Comparison of ENCODE assay signal across 1 cellular context in the genomic region with DNA sequence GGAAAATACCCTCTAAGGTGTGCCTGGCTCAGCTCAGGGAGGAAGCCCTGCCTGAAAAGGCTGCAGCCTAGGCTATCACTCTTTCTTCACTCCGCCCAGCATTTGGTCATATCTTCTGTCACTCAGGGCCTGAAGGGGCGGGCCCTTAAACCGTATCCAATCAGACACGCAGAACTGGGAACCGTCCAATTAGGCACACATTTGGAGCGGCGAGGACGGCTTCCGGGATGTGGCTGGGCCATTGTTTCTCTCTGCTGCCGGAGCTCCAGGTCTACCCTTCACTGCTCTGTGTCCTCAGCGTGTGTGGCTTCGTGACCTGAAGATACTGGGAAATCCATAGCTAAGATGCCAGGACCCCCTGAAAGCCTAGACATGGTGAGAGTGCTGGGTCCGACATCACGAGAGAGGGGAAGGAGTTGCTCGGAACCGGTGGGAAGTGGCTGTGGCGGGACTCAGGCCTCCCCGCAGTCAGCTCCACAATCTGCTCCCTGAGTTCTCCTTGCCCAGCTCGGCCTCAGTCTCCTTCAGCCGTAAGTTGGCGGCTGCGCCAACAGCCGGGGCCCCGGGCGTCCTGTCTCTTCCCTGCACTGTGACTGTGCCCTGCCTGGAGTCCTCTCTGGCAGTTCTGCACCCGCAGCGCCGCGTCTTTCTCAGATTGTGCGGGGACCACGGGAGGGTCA.
TF ChIP-seq lines count a peak whose summit lies in the region.

ZNF493 (plus strand) TSS at position 241 of the 680 bp plus-strand sequence; CDS start at position 346, 105 bp downstream.

TF ChIP-seq in K562, 482 proteins besides CTCF, POLR2A, EP300 and RAD21 (continued from another document and continues in another):
- TF ChIP-seq ZNF445 (CRISPR knock-in tag; IDR thresholded peaks at IDR 0.05; ENCODE audit: low read depth) (no peak), SMC3 (conservative IDR thresholded peaks at IDR 0.05; ENCODE audit: insufficient read depth, low read depth, low read length) (no peak), PML (IDR thresholded peaks at IDR 0.05; ENCODE audit: low read length) (peak; percentile 60), EHMT2 (IDR thresholded peaks at IDR 0.05) (peak; percentile 66; the same call in 1 of the 2 replicates), ZNF586 (CRISPR knock-in tag; conservative IDR thresholded peaks at IDR 0.05) (no peak), CCNT2 (IDR thresholded peaks at IDR 0.05; ENCODE audit: borderline replicate concordance, extremely low read depth, insufficient read length, low read depth, low read length) (no peak), CTCFL (IDR thresholded peaks at IDR 0.05; ENCODE audit: borderline replicate concordance, insufficient read depth, low read depth, low read length, poor library complexity, severe bottlenecking) (no peak), ATF7 (IDR thresholded peaks at IDR 0.05) (peak; percentile 61), SRF (CRISPR knock-in tag; IDR thresholded peaks at IDR 0.05) (peak in 1 of 2 experiments; percentile 89; a peak in 2 of 4 replicates), ZC3H11A (IDR thresholded peaks at IDR 0.05; ENCODE audit: low read depth, low read length) (no peak), ZNF24 (IDR thresholded peaks at IDR 0.05) (no peak), NCOA6 (IDR thresholded peaks at IDR 0.05) (no peak), ZNF592 (IDR thresholded peaks at IDR 0.05) (no peak), PRPF4 (IDR thresholded peaks at IDR 0.05; ENCODE audit: insufficient read depth, low read depth, low read length, poor library complexity, severe bottlenecking) (no peak), FOS (IDR thresholded peaks at IDR 0.05; ENCODE audit: extremely low read depth, insufficient read length) (peak; percentile 86), POLR2G (IDR thresholded peaks at IDR 0.05; ENCODE audit: low read depth, low read length) (peak; percentile 69), BCOR (IDR thresholded peaks at IDR 0.05) (0 out of 2 replicates have a peak, but pooled peaks have one; percentile 18)
- TF ChIP-seq, protein P1, sequence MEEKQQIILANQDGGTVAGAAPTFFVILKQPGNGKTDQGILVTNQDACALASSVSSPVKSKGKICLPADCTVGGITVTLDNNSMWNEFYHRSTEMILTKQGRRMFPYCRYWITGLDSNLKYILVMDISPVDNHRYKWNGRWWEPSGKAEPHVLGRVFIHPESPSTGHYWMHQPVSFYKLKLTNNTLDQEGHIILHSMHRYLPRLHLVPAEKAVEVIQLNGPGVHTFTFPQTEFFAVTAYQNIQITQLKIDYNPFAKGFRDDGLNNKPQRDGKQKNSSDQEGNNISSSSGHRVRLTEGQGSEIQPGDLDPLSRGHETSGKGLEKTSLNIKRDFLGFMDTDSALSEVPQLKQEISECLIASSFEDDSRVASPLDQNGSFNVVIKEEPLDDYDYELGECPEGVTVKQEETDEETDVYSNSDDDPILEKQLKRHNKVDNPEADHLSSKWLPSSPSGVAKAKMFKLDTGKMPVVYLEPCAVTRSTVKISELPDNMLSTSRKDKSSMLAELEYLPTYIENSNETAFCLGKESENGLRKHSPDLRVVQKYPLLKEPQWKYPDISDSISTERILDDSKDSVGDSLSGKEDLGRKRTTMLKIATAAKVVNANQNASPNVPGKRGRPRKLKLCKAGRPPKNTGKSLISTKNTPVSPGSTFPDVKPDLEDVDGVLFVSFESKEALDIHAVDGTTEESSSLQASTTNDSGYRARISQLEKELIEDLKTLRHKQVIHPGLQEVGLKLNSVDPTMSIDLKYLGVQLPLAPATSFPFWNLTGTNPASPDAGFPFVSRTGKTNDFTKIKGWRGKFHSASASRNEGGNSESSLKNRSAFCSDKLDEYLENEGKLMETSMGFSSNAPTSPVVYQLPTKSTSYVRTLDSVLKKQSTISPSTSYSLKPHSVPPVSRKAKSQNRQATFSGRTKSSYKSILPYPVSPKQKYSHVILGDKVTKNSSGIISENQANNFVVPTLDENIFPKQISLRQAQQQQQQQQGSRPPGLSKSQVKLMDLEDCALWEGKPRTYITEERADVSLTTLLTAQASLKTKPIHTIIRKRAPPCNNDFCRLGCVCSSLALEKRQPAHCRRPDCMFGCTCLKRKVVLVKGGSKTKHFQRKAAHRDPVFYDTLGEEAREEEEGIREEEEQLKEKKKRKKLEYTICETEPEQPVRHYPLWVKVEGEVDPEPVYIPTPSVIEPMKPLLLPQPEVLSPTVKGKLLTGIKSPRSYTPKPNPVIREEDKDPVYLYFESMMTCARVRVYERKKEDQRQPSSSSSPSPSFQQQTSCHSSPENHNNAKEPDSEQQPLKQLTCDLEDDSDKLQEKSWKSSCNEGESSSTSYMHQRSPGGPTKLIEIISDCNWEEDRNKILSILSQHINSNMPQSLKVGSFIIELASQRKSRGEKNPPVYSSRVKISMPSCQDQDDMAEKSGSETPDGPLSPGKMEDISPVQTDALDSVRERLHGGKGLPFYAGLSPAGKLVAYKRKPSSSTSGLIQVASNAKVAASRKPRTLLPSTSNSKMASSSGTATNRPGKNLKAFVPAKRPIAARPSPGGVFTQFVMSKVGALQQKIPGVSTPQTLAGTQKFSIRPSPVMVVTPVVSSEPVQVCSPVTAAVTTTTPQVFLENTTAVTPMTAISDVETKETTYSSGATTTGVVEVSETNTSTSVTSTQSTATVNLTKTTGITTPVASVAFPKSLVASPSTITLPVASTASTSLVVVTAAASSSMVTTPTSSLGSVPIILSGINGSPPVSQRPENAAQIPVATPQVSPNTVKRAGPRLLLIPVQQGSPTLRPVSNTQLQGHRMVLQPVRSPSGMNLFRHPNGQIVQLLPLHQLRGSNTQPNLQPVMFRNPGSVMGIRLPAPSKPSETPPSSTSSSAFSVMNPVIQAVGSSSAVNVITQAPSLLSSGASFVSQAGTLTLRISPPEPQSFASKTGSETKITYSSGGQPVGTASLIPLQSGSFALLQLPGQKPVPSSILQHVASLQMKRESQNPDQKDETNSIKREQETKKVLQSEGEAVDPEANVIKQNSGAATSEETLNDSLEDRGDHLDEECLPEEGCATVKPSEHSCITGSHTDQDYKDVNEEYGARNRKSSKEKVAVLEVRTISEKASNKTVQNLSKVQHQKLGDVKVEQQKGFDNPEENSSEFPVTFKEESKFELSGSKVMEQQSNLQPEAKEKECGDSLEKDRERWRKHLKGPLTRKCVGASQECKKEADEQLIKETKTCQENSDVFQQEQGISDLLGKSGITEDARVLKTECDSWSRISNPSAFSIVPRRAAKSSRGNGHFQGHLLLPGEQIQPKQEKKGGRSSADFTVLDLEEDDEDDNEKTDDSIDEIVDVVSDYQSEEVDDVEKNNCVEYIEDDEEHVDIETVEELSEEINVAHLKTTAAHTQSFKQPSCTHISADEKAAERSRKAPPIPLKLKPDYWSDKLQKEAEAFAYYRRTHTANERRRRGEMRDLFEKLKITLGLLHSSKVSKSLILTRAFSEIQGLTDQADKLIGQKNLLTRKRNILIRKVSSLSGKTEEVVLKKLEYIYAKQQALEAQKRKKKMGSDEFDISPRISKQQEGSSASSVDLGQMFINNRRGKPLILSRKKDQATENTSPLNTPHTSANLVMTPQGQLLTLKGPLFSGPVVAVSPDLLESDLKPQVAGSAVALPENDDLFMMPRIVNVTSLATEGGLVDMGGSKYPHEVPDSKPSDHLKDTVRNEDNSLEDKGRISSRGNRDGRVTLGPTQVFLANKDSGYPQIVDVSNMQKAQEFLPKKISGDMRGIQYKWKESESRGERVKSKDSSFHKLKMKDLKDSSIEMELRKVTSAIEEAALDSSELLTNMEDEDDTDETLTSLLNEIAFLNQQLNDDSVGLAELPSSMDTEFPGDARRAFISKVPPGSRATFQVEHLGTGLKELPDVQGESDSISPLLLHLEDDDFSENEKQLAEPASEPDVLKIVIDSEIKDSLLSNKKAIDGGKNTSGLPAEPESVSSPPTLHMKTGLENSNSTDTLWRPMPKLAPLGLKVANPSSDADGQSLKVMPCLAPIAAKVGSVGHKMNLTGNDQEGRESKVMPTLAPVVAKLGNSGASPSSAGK (IDR thresholded peaks at IDR 0.05), result no peak
- TF ChIP-seq, protein P2, sequence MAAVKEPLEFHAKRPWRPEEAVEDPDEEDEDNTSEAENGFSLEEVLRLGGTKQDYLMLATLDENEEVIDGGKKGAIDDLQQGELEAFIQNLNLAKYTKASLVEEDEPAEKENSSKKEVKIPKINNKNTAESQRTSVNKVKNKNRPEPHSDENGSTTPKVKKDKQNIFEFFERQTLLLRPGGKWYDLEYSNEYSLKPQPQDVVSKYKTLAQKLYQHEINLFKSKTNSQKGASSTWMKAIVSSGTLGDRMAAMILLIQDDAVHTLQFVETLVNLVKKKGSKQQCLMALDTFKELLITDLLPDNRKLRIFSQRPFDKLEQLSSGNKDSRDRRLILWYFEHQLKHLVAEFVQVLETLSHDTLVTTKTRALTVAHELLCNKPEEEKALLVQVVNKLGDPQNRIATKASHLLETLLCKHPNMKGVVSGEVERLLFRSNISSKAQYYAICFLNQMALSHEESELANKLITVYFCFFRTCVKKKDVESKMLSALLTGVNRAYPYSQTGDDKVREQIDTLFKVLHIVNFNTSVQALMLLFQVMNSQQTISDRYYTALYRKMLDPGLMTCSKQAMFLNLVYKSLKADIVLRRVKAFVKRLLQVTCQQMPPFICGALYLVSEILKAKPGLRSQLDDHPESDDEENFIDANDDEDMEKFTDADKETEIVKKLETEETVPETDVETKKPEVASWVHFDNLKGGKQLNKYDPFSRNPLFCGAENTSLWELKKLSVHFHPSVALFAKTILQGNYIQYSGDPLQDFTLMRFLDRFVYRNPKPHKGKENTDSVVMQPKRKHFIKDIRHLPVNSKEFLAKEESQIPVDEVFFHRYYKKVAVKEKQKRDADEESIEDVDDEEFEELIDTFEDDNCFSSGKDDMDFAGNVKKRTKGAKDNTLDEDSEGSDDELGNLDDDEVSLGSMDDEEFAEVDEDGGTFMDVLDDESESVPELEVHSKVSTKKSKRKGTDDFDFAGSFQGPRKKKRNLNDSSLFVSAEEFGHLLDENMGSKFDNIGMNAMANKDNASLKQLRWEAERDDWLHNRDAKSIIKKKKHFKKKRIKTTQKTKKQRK (IDR thresholded peaks at IDR 0.05; ENCODE audit: borderline replicate concordance, low read depth, low read length), result peak; percentile 69; the same call in 1 of the 2 replicates
- TF ChIP-seq, protein P3, sequence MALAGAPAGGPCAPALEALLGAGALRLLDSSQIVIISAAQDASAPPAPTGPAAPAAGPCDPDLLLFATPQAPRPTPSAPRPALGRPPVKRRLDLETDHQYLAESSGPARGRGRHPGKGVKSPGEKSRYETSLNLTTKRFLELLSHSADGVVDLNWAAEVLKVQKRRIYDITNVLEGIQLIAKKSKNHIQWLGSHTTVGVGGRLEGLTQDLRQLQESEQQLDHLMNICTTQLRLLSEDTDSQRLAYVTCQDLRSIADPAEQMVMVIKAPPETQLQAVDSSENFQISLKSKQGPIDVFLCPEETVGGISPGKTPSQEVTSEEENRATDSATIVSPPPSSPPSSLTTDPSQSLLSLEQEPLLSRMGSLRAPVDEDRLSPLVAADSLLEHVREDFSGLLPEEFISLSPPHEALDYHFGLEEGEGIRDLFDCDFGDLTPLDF (CRISPR knock-in tag; IDR thresholded peaks at IDR 0.05), result no peak
- TF ChIP-seq, protein P4, sequence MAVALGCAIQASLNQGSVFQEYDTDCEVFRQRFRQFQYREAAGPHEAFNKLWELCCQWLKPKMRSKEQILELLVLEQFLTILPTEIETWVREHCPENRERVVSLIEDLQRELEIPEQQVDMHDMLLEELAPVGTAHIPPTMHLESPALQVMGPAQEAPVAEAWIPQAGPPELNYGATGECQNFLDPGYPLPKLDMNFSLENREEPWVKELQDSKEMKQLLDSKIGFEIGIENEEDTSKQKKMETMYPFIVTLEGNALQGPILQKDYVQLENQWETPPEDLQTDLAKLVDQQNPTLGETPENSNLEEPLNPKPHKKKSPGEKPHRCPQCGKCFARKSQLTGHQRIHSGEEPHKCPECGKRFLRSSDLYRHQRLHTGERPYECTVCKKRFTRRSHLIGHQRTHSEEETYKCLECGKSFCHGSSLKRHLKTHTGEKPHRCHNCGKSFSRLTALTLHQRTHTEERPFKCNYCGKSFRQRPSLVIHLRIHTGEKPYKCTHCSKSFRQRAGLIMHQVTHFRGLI (CRISPR knock-in tag; IDR thresholded peaks at IDR 0.05), result no peak
- TF ChIP-seq, protein P5, sequence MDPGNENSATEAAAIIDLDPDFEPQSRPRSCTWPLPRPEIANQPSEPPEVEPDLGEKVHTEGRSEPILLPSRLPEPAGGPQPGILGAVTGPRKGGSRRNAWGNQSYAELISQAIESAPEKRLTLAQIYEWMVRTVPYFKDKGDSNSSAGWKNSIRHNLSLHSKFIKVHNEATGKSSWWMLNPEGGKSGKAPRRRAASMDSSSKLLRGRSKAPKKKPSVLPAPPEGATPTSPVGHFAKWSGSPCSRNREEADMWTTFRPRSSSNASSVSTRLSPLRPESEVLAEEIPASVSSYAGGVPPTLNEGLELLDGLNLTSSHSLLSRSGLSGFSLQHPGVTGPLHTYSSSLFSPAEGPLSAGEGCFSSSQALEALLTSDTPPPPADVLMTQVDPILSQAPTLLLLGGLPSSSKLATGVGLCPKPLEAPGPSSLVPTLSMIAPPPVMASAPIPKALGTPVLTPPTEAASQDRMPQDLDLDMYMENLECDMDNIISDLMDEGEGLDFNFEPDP (CRISPR knock-in tag; IDR thresholded peaks at IDR 0.05), result no peak
